1 cellular context compared by ENCODE assay signal in the genomic region with DNA sequence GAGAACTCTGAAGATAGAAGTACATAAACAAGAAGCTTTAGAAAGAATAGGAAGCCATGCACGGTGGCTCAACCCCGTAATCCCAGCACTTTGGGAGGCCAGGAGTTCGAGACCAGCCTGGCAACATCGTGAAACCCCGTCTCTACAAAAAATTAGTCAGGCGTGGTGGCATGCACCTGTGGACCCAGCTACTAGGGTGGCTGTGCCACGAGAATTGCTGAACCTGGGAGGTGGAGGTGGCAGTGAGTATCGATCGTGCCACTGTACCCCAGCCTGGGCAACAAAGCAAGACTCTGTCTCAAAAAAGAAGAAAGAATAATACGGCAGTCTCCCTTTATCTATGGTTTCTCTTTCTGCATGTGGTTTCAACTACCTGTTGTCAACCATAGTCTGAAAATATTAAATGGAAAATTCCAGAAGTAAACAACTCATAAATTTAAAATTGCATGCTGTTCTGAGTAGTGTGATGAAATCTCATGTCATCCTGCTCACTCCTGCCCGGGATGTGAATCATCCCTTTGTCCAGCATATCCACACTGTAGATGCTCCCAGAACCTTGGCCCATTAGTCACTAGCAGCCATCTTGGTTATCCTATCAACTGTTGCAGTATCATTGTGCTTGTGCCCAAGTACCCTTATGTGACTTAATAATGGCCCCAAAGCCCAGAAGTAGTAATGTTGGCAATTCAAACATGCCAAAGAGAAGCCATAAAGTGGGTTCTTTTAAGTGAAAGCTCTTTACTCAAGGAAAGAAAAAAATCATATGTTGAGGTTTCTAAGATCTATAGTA.
TF ChIP-seq lines count a peak whose summit lies in the region.

No MANE protein-coding gene starts in this region.

TF ChIP-seq in HCT116, 20 proteins besides CTCF, POLR2A, EP300 and RAD21 (continued from another document):
- TF ChIP-seq, protein P1, sequence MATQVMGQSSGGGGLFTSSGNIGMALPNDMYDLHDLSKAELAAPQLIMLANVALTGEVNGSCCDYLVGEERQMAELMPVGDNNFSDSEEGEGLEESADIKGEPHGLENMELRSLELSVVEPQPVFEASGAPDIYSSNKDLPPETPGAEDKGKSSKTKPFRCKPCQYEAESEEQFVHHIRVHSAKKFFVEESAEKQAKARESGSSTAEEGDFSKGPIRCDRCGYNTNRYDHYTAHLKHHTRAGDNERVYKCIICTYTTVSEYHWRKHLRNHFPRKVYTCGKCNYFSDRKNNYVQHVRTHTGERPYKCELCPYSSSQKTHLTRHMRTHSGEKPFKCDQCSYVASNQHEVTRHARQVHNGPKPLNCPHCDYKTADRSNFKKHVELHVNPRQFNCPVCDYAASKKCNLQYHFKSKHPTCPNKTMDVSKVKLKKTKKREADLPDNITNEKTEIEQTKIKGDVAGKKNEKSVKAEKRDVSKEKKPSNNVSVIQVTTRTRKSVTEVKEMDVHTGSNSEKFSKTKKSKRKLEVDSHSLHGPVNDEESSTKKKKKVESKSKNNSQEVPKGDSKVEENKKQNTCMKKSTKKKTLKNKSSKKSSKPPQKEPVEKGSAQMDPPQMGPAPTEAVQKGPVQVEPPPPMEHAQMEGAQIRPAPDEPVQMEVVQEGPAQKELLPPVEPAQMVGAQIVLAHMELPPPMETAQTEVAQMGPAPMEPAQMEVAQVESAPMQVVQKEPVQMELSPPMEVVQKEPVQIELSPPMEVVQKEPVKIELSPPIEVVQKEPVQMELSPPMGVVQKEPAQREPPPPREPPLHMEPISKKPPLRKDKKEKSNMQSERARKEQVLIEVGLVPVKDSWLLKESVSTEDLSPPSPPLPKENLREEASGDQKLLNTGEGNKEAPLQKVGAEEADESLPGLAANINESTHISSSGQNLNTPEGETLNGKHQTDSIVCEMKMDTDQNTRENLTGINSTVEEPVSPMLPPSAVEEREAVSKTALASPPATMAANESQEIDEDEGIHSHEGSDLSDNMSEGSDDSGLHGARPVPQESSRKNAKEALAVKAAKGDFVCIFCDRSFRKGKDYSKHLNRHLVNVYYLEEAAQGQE (IDR thresholded peaks at IDR 0.05; ENCODE audit: low read depth), result no peak
- no peak for TF ChIP-seq ZNF274 (IDR thresholded peaks at IDR 0.05; ENCODE audit: low read depth, low read length)
- no peak for TF ChIP-seq EGR1 (IDR thresholded peaks at IDR 0.05; ENCODE audit: low read depth)
- TF ChIP-seq, protein P2, sequence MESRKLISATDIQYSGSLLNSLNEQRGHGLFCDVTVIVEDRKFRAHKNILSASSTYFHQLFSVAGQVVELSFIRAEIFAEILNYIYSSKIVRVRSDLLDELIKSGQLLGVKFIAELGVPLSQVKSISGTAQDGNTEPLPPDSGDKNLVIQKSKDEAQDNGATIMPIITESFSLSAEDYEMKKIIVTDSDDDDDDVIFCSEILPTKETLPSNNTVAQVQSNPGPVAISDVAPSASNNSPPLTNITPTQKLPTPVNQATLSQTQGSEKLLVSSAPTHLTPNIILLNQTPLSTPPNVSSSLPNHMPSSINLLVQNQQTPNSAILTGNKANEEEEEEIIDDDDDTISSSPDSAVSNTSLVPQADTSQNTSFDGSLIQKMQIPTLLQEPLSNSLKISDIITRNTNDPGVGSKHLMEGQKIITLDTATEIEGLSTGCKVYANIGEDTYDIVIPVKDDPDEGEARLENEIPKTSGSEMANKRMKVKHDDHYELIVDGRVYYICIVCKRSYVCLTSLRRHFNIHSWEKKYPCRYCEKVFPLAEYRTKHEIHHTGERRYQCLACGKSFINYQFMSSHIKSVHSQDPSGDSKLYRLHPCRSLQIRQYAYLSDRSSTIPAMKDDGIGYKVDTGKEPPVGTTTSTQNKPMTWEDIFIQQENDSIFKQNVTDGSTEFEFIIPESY (IDR thresholded peaks at IDR 0.05; ENCODE audit: extremely low read depth, insufficient replicate concordance, low read length), result no peak
- TF ChIP-seq SP1 (IDR thresholded peaks at IDR 0.05; ENCODE audit: low read depth), result peak; percentile 62
- no peak for TF ChIP-seq ATF3 (IDR thresholded peaks at IDR 0.05)
- TF ChIP-seq TCF7L2 (IDR thresholded peaks at IDR 0.05; ENCODE audit: borderline replicate concordance, extremely low read depth, insufficient read depth, insufficient read length), result no peak
- TF ChIP-seq CEBPB (IDR thresholded peaks at IDR 0.05; ENCODE audit: low read depth), result peak; percentile 88
- peak; percentile 57; the same call in 1 of the 2 replicates for TF ChIP-seq MAX (IDR thresholded peaks at IDR 0.05)
- TF ChIP-seq JUND (IDR thresholded peaks at IDR 0.05), result peak; percentile 67
- TF ChIP-seq SIN3A (IDR thresholded peaks at IDR 0.05; ENCODE audit: low read depth), result 0 out of 2 replicates have a peak, but pooled peaks have one; percentile 40
